Comparison of ENCODE assay signal across 10 cellular contexts in genomic region chr15:89346516-89346915, GRCh38.
"Had no signal": no experiment of that assay in that cellular context is flagged by ENCODE, and none has a peak within 500 bp of the region (broad histone marks: within the 10 kb centered on the region; RNA-seq: fewer than 3 reads in every experiment).

No MANE protein-coding gene starts in this region.

- FAIRE-seq: endometrium, islet of Langerhans, pancreas, urothelium cell line had no signal

- H3K27ac ChIP-seq: brain microvascular endothelial cell, pancreas, stomach had no signal

- ATAC-seq: esophagus mucosa, pancreas had no signal

- H3K36me3 ChIP-seq: brain microvascular endothelial cell, pancreas, stomach had no signal

- H3K4me3 ChIP-seq: pancreas, stomach had no signal

- DNase-seq: activated B cell treated with CpG ODN at 0.5 μM for 24 hours; brain microvascular endothelial cell; cerebellar nuclear complex; pancreas; stimulated activated CD4-positive, alpha-beta T cell treated with anti-CD3 and anti-CD28 coated beads, Interleukin-4, amount 100 ng/mL, for 4 hours; stomach had no signal

- H3K27me3 ChIP-seq: pancreas had no signal

- H3K9me3 ChIP-seq: pancreas, stomach had no signal

- H3K4me1 ChIP-seq: pancreas, stomach had no signal
